ENCODE assay signal across 8 cellular contexts in the genomic region with DNA sequence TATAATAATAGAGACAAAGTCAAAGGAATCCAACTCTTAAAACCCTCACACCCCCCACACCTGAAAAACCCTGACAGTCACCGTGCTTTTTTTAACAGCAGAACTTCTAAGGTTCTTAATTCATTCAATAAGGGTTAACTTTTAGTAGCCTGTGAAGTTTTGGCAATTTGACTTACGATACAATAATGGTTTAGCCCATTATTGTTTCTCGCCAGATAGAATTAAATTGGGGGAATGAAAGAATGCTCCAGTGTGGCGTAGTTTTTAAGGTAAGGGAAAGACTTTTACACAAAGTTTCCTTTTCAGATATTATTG. TPM values are rescaled to one million over a fixed set of nuclear protein-coding genes. Genes with fewer than 3 reads are reported as not detected.
DNase-seq lines count a peak whose midpoint lies in the region; ATAC-seq and TF ChIP-seq lines count a peak whose summit lies in the region.

No MANE protein-coding gene starts in this region.

- H3K4me3 ChIP-seq in AG04450 (ENCODE audit: low read depth, low read length) (peak overlapping the region; percentile 95), body of pancreas (peak overlapping the region; percentile 45 to 77), mononuclear cell (ENCODE audit: low read length) (peak overlapping the region; percentile 74)

- H3K27me3 ChIP-seq in AG04450 (ENCODE audit: control insufficient read depth, insufficient read depth, low read length) (no peaks in the 10 kb centered on the region), body of pancreas (no peaks in the 10 kb centered on the region), mononuclear cell (ENCODE audit: insufficient read depth, low read length) (no peaks in the 10 kb centered on the region)

- ATAC-seq in HG02885 (IDR thresholded peaks at IDR 0.05; ENCODE audit: poor library complexity, unreplicated experiment): peak; percentile 12
- ATAC-seq in body of pancreas: peak; percentile 2
- ATAC-seq in GM19324 (IDR thresholded peaks at IDR 0.05; ENCODE audit: low FRiP score, unreplicated experiment): no peak

- DNase-seq in AG04450 (ENCODE audit: low read depth, low spot score) (no peak), body of pancreas (no peak), SHP77 (lab: John Stamatoyannopoulos, UW) (no peak), NCI-H128 (lab: John Stamatoyannopoulos, UW; ENCODE audit: unreplicated experiment) (no peak)
- DNase-seq in activated CD8-positive, alpha-beta memory T cell treated with anti-CD3 and anti-CD28 coated beads, Interleukin-2, amount 50 U/mL, for 48 hours: no peak

- CTCF ChIA-PET in AG04450 (lab: Charles Lee): interaction anchor here (1.4 to 3.6 kb wide), 2 partner anchors 136 to 247 kb away, joined by 3 to 24 read pairs; no protein-coding TSS in a partner anchor

- no peak for TF ChIP-seq POLR2A in body of pancreas (IDR thresholded peaks at IDR 0.05)

- H3K9me3 ChIP-seq in AG04450 (ENCODE audit: control insufficient read depth, insufficient read depth, low read length) (no peaks in the 10 kb centered on the region), body of pancreas (no peaks in the 10 kb centered on the region), mononuclear cell (ENCODE audit: low read depth, low read length) (no peaks in the 10 kb centered on the region)

- intact Hi-C loops in body of pancreas (cut with DNase I): no loop called here

- 7 to 10% methylated on average over 4 of the region's 4 CpGs for WGBS in body of pancreas, 2 donors

- POLR2A ChIA-PET in AG04450 (lab: Yijun Ruan, JAX): interaction anchor here (0.7 kb wide), 1 partner anchor 11 kb away, joined by 7 read pairs; no protein-coding TSS in a partner anchor

- peaks cover 0 to 3% of the 10 kb centered on the region in 2 donors for H3K36me3 ChIP-seq in body of pancreas (replicated peaks in 1 of 2; ENCODE audit: insufficient read depth in 1 of 2, low read depth in 2 of 2)

- peak overlapping the region; percentile 84 for H3K27ac ChIP-seq in AG04450 (ENCODE audit: low read depth, low read length)
- H3K27ac ChIP-seq in body of pancreas: peak overlapping the region; percentile 65 to 86 (median 82)

- H3K4me1 ChIP-seq in body of pancreas (peaks cover 15% of the 10 kb centered on the region), mononuclear cell (ENCODE audit: insufficient read depth, low read length) (peaks cover 20% of the 10 kb centered on the region)

- TF ChIP-seq CTCF in AG04450 (IDR thresholded peaks at IDR 0.05; ENCODE audit: low read depth, low read length): no peak
- TF ChIP-seq CTCF in body of pancreas (IDR thresholded peaks at IDR 0.05): no peak

RNA-seq across cellular contexts. Expression of a gene that starts 0.6 kb away (rescaled TPM):
- 22.5 and 42.9 TPM in 2 replicates for polyA plus RNA-seq in AG04450 (2011; rRNA removed)
- 13.2 and 13.8 TPM in 2 replicates for polyA minus RNA-seq in AG04450 (2011; rRNA and poly(A)+ RNA removed)
- total RNA-seq in body of pancreas (10 to 100 TPM; 16.9 to 17.5 TPM), mononuclear cell (10.1 TPM)

RNA-seq across cellular contexts. Expression of a gene that starts 59.8 kb away (rescaled TPM):
- 0.02 and 0.14 TPM in 2 replicates for polyA plus RNA-seq in AG04450 (2011; rRNA removed)
- polyA minus RNA-seq in AG04450 (2011; rRNA and poly(A)+ RNA removed): 0.61 TPM in 1 of 2 replicates, not detected in the other
- total RNA-seq in body of pancreas (under 1 TPM in 1 of 2 donors, not detected in 1; 0.26 TPM), mononuclear cell (0.10 TPM)
